In genomic region chr12:8655421-8655820, GRCh38 we compare ENCODE assay signal across 41 cellular contexts. TPM values are rescaled to one million over a fixed set of nuclear protein-coding genes. Genes with fewer than 3 reads are reported as not detected.
"Had no signal": no experiment of that assay in that cellular context is flagged by ENCODE, and none has a peak within 500 bp of the region (broad histone marks: within the 10 kb centered on the region; RNA-seq: fewer than 3 reads in every experiment).

No MANE protein-coding gene starts in this region.

- H3K27me3 Mint-ChIP-seq: activated naive CD8-positive, alpha-beta T cell treated with anti-CD3 and anti-CD28 coated beads for 36 hours; brain had no signal

- H3K9me3 ChIP-seq: ascending aorta, colonic mucosa, gastroesophageal sphincter, pancreas, prostate gland, sigmoid colon, stomach, thyroid gland, upper lobe of left lung had no signal

- H3K27ac ChIP-seq: ascending aorta, cardiac muscle cell, colonic mucosa, gastroesophageal sphincter, pancreas, prostate gland, sigmoid colon, stomach, thyroid gland, upper lobe of left lung had no signal

- H3K36me3 ChIP-seq: ascending aorta, cardiac muscle cell, colonic mucosa, gastroesophageal sphincter, pancreas, prostate gland, sigmoid colon, stomach, thyroid gland, upper lobe of left lung had no signal

- H3K4me3 ChIP-seq: ascending aorta, cardiac muscle cell, colonic mucosa, gastroesophageal sphincter, pancreas, prostate gland, sigmoid colon, stomach, thyroid gland, upper lobe of left lung had no signal

- ATAC-seq: gastroesophageal sphincter; left colon; pancreas; stimulated activated naive B cell treated with anti-CD40 and anti-IgM and Interleukin-4, amounts not matched to agents 10 μg/mL and 1 μg/mL and 100 μg/mL, for 72 hours had no signal

- H3K4me3 Mint-ChIP-seq: activated naive CD4-positive, alpha-beta T cell treated with anti-CD3 and anti-CD28 coated beads for 36 hours; activated naive CD8-positive, alpha-beta T cell treated with anti-CD3 and anti-CD28 coated beads for 36 hours; activated T-helper 1 cell treated with anti-CD3 and anti-CD28 coated beads, Interleukin-12 subunit alpha, Interleukin-12 subunit beta, Interleukin-2, Interleukin-4 antibody, amounts not matched to agents 30 ng/mL and 10 ng/mL and 1 ng/mL, durations not matched to agents 14 hours and 24 hours and 36 hours; brain; mesothelial cell of epicardium; naive B cell; nephron progenitor cell; stimulated activated naive B cell treated with anti-CD40 and anti-IgM and Interleukin-4, amounts not matched to agents 10 μg/mL and 1 μg/mL and 100 μg/mL, for 72 hours had no signal

- H3K36me3 Mint-ChIP-seq: activated naive CD8-positive, alpha-beta T cell treated with anti-CD3 and anti-CD28 coated beads for 36 hours; brain; mesothelial cell of epicardium; naive B cell; stimulated activated naive B cell treated with anti-CD40 and anti-IgM and Interleukin-4, amounts not matched to agents 10 μg/mL and 1 μg/mL and 100 μg/mL, for 72 hours had no signal

- DNase-seq: activated CD4-positive, alpha-beta T cell treated with anti-CD3 and anti-CD28 coated beads for 48 hours; activated CD4-positive, alpha-beta T cell treated with anti-CD3 and anti-CD28 coated beads, Interleukin-2, amount 50 U/mL, for 48 hours; activated CD8-positive, alpha-beta memory T cell treated with anti-CD3 and anti-CD28 coated beads, Interleukin-2, amount 50 U/mL, for 4 hours; activated effector memory CD4-positive, alpha-beta T cell treated with anti-CD3 and anti-CD28 coated beads, Interleukin-2, amount 50 U/mL, for 16 hours; activated naive CD4-positive, alpha-beta T cell treated with anti-CD3 and anti-CD28 coated beads for 36 hours; activated naive CD8-positive, alpha-beta T cell treated with anti-CD3 and anti-CD28 coated beads for 36 hours; activated T-cell treated with anti-CD3 and anti-CD28 coated beads, Interleukin-2, amount 50 U/mL, for 1 hour; cerebellar nuclear complex; colonic mucosa; effector CD8-positive, alpha-beta T cell; hippocampal formation; kidney; left colon; mammary epithelial cell; naive B cell; nephron progenitor cell; nucleus accumbens; pancreas; retina; sigmoid colon; small intestine; stimulated activated CD4-positive, alpha-beta T cell treated with anti-CD3 and anti-CD28 coated beads, Interleukin-1b, Interleukin-23, amount 100 ng/mL, for 48 hours; stimulated activated CD4-positive, alpha-beta T cell treated with anti-CD3 and anti-CD28 coated beads, Interleukin-4, amount 100 ng/mL, for 4 hours; stimulated activated CD8-positive, alpha-beta memory T cell treated with anti-CD3 and anti-CD28 coated beads, Interleukin-4, amount 100 ng/mL, for 48 hours; stimulated activated naive B cell treated with anti-CD40 and anti-IgM and Interleukin-4, amounts not matched to agents 10 μg/mL and 1 μg/mL and 100 μg/mL, for 72 hours; stomach; thyroid gland had no signal

- H3K4me1 Mint-ChIP-seq: activated naive CD8-positive, alpha-beta T cell treated with anti-CD3 and anti-CD28 coated beads for 36 hours; naive B cell had no signal

- H3K27me3 ChIP-seq: ascending aorta, cardiac muscle cell, colonic mucosa, pancreas, sigmoid colon, stomach, thyroid gland, upper lobe of left lung had no signal

- H3K9me3 Mint-ChIP-seq: activated naive CD4-positive, alpha-beta T cell treated with anti-CD3 and anti-CD28 coated beads for 36 hours; activated naive CD8-positive, alpha-beta T cell treated with anti-CD3 and anti-CD28 coated beads for 36 hours; activated T-helper 1 cell treated with anti-CD3 and anti-CD28 coated beads, Interleukin-12 subunit alpha, Interleukin-12 subunit beta, Interleukin-2, Interleukin-4 antibody, amounts not matched to agents 30 ng/mL and 10 ng/mL and 1 ng/mL, durations not matched to agents 14 hours and 24 hours and 36 hours; brain; mesothelial cell of epicardium; naive B cell; nephron progenitor cell; stimulated activated naive B cell treated with anti-CD40 and anti-IgM and Interleukin-4, amounts not matched to agents 10 μg/mL and 1 μg/mL and 100 μg/mL, for 72 hours had no signal

- H3K27ac Mint-ChIP-seq: activated naive CD4-positive, alpha-beta T cell treated with anti-CD3 and anti-CD28 coated beads for 36 hours; activated naive CD8-positive, alpha-beta T cell treated with anti-CD3 and anti-CD28 coated beads for 36 hours; activated T-helper 1 cell treated with anti-CD3 and anti-CD28 coated beads, Interleukin-12 subunit alpha, Interleukin-12 subunit beta, Interleukin-2, Interleukin-4 antibody, amounts not matched to agents 30 ng/mL and 10 ng/mL and 1 ng/mL, durations not matched to agents 14 hours and 24 hours and 36 hours; brain; mesothelial cell of epicardium; nephron progenitor cell; stimulated activated naive B cell treated with anti-CD40 and anti-IgM and Interleukin-4, amounts not matched to agents 10 μg/mL and 1 μg/mL and 100 μg/mL, for 72 hours had no signal

- H3K4me1 ChIP-seq: ascending aorta, colonic mucosa, gastroesophageal sphincter, pancreas, prostate gland, sigmoid colon, stomach, thyroid gland had no signal

RNA-seq across cellular contexts. Expression of gene MFAP5, which starts 7.2 kb away (rescaled TPM):
- total RNA-seq: activated CD8-positive, alpha-beta memory T cell treated with anti-CD3 and anti-CD28 coated beads for 36 hours; activated naive CD4-positive, alpha-beta T cell treated with anti-CD3 and anti-CD28 coated beads for 36 hours; activated naive CD8-positive, alpha-beta T cell treated with anti-CD3 and anti-CD28 coated beads for 36 hours; activated T-helper 1 cell treated with anti-CD3 and anti-CD28 coated beads, Interleukin-12 subunit alpha, Interleukin-12 subunit beta, Interleukin-2, Interleukin-4 antibody, amounts not matched to agents 30 ng/mL and 10 ng/mL and 1 ng/mL, durations not matched to agents 14 hours and 24 hours and 36 hours; cardiac muscle cell; dermis microvascular lymphatic vessel endothelial cell; T-helper 2 cell treated with Interferon-gamma antibody and Interleukin-4, amounts not matched to agents 100 ng/mL and 5 ng/mL, for 36 hours had no signal
- polyA plus RNA-seq: cardiac muscle cell had no signal

RNA-seq across cellular contexts. Expression of gene AICDA, which starts 42.8 kb away (rescaled TPM):
- total RNA-seq: activated CD8-positive, alpha-beta memory T cell treated with anti-CD3 and anti-CD28 coated beads for 36 hours; activated naive CD4-positive, alpha-beta T cell treated with anti-CD3 and anti-CD28 coated beads for 36 hours; activated naive CD8-positive, alpha-beta T cell treated with anti-CD3 and anti-CD28 coated beads for 36 hours; activated T-helper 1 cell treated with anti-CD3 and anti-CD28 coated beads, Interleukin-12 subunit alpha, Interleukin-12 subunit beta, Interleukin-2, Interleukin-4 antibody, amounts not matched to agents 30 ng/mL and 10 ng/mL and 1 ng/mL, durations not matched to agents 14 hours and 24 hours and 36 hours; ascending aorta; colonic mucosa; dermis microvascular lymphatic vessel endothelial cell; epithelial cell of proximal tubule; fibroblast of villous mesenchyme; gastroesophageal sphincter; kidney; left colon; mammary epithelial cell; mesothelial cell of epicardium; pancreas; T-helper 2 cell treated with Interferon-gamma antibody and Interleukin-4, amounts not matched to agents 100 ng/mL and 5 ng/mL, for 36 hours; thyroid gland had no signal
- polyA plus RNA-seq: cardiac muscle cell, liver, mammary epithelial cell, pancreas had no signal
